9 cellular contexts compared by ENCODE assay signal in the genomic region with DNA sequence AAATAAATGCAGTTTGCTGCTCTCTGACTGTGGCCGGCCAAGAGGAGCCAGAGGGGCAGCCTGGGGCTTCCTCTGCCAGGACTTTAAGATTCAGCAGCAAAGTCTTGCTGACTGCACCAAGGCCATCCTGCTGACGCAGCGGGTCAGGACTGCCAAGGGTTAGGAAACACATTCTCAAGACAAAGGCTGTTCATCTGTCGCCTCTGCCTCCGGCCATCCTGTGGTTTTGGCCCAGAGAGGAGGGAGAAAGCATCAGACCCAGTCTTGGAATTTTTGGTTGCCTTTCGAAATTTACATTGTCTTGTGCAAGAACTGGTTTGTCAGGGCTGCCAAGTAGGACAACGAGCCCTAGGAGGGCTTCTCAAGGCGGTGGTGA. TPM values are rescaled to one million over a fixed set of nuclear protein-coding genes. Genes with fewer than 3 reads are reported as not detected.
DNase-seq lines count a peak whose midpoint lies in the region; ATAC-seq, FAIRE-seq and TF ChIP-seq lines count a peak whose summit lies in the region.
"Had no signal": no experiment of that assay in that cellular context is flagged by ENCODE, and none has a peak within 500 bp of the region (broad histone marks: within the 10 kb centered on the region; RNA-seq: fewer than 3 reads in every experiment).

No MANE protein-coding gene starts in this region.

- TF ChIP-seq CTCF in OCI-LY3 (IDR thresholded peaks at IDR 0.05; ENCODE audit: low read depth, low read length) (no peak), H1 (IDR thresholded peaks at IDR 0.05; ENCODE audit: control extremely low read depth in 1 of 3, insufficient read depth in 1 of 3, low read depth in 1 of 3, low read length in 3 of 3) (no peak), uterus (IDR thresholded peaks at IDR 0.05) (no peak)

- H3K4me3 ChIP-seq in OCI-LY3 (ENCODE audit: low read length) (no peak overlapping the region), H1 (ENCODE audit: extremely low read depth in 1 of 4, insufficient read depth in 2 of 4, low read depth in 3 of 4, low read length in 4 of 4) (no peak overlapping the region), mesendoderm (ENCODE audit: low read length) (no peak overlapping the region), uterus (no peak overlapping the region)

- no peak overlapping the region for H3K9ac ChIP-seq in OCI-LY3 (ENCODE audit: low read length)
- H3K9ac ChIP-seq in H1 (replicated peaks in 1 of 4; ENCODE audit: extremely low read depth in 1 of 4, low read depth in 3 of 4, low read length in 3 of 4), result no peak overlapping the region
- no peak overlapping the region for H3K9ac ChIP-seq in mesendoderm (ENCODE audit: low read length)

- DNase-seq in H1 (ENCODE audit: low read depth in 1 of 2, low spot score in 2 of 2) (no peak), mesendoderm (peak; percentile 56), uterus (peak; percentile 82 to 86), DMS53 treated with DMSO at 0.1 percent for 48 hours (lab: John Stamatoyannopoulos, UW; ENCODE audit: unreplicated experiment) (no peak), NCI-H1930 (lab: John Stamatoyannopoulos, UW) (no peak)
- DNase-seq: effector CD8-positive, alpha-beta T cell; NCI-H82 had no signal

- H4K20me1 ChIP-seq in OCI-LY3 (ENCODE audit: insufficient read depth, low read length) (no peaks in the 10 kb centered on the region), H1 (replicated peaks in 1 of 2; ENCODE audit: control insufficient read depth in 1 of 2, insufficient read depth in 2 of 2, low read length in 2 of 2) (no peaks in the 10 kb centered on the region)

- no peak for ATAC-seq in HG03159 (IDR thresholded peaks at IDR 0.05; ENCODE audit: unreplicated experiment)

- H2BK20ac ChIP-seq in H1 (ENCODE audit: low read length), result no peak overlapping the region

- no peaks in the 10 kb centered on the region for H3K79me1 ChIP-seq in H1 (ENCODE audit: low read depth, low read length)
- H3K79me1 ChIP-seq in mesendoderm (ENCODE audit: low read length), result no peaks in the 10 kb centered on the region

- H3K27me3 ChIP-seq in OCI-LY3 (ENCODE audit: low read depth, low read length) (no peaks in the 10 kb centered on the region), H1 (replicated peaks in 1 of 4; ENCODE audit: control insufficient read depth in 3 of 4, extremely low read depth in 1 of 4, insufficient read depth in 3 of 4, low read length in 3 of 4) (no peaks in the 10 kb centered on the region), mesendoderm (ENCODE audit: insufficient read depth, low read length, poor library complexity) (no peaks in the 10 kb centered on the region), uterus (no peaks in the 10 kb centered on the region)

- CTCF ChIA-PET in H1 (lab: Charles Lee; ENCODE audit: partially characterized antibody), result interaction anchor here (0.6 to 11.2 kb wide), 11 partner anchors 9 to 342 kb away, joined by 3 to 93 read pairs (median 4); a partner anchor contains a TSS

- H4K5ac ChIP-seq in H1 (ENCODE audit: insufficient read length, low read depth, low read length) (no peak overlapping the region), mesendoderm (ENCODE audit: low read length) (no peak overlapping the region)

- no peak overlapping the region for H3K18ac ChIP-seq in H1 (ENCODE audit: extremely low read depth, low read length)
- H3K18ac ChIP-seq in mesendoderm (ENCODE audit: low read length), result no peak overlapping the region

- H2BK120ac ChIP-seq in H1 (replicated peaks; ENCODE audit: low read depth, low read length) (peak overlapping the region; percentile 81), mesendoderm (ENCODE audit: low read depth, low read length) (no peak overlapping the region)

- no peak for TF ChIP-seq EP300 in H1 (IDR thresholded peaks at IDR 0.05; ENCODE audit: borderline replicate concordance in 1 of 2, low read depth in 2 of 2, low read length in 2 of 2)

- TF ChIP-seq POLR2A in H1 (IDR thresholded peaks at IDR 0.05; ENCODE audit: control extremely low read depth in 1 of 2, low read depth in 2 of 2, low read length in 2 of 2), result no peak
- no peak for TF ChIP-seq POLR2A in uterus (IDR thresholded peaks at IDR 0.05)

- no peak overlapping the region for H3K4ac ChIP-seq in H1 (replicated peaks; ENCODE audit: insufficient read length, low read depth, low read length)
- H3K4ac ChIP-seq in mesendoderm (ENCODE audit: low read depth, low read length), result no peak overlapping the region

- POLR2A ChIA-PET in H1 (lab: Charles Lee; ENCODE audit: partially characterized antibody), result interaction anchor here (1.0 to 1.2 kb wide), 3 partner anchors 36 to 114 kb away, joined by 3 read pairs; no protein-coding TSS in a partner anchor

- FAIRE-seq in H1 (lab: Jason Lieb, UNC), result no peak

- H2AK5ac ChIP-seq in H1 (ENCODE audit: low read depth, low read length) (no peak overlapping the region), mesendoderm (ENCODE audit: low read length) (no peak overlapping the region)

- peak overlapping the region; percentile 80 for H4K91ac ChIP-seq in H1 (replicated peaks; ENCODE audit: insufficient read length, low read length)

- intact Hi-C loops in uterus (cut with DNase I; ENCODE audit: low total_unique reads), result loop anchor here (10.0 kb wide), 1 partner anchor 339 kb away; no protein-coding TSS in a partner anchor

- no peak overlapping the region for H2BK12ac ChIP-seq in H1 (ENCODE audit: low read depth, low read length)

- H2BK5ac ChIP-seq in H1 (ENCODE audit: low read depth, low read length), result peak overlapping the region; percentile 66; the same call in 1 of the 2 replicates
- no peak overlapping the region for H2BK5ac ChIP-seq in mesendoderm (ENCODE audit: low read length)

- H3K4me1 ChIP-seq in OCI-LY3 (ENCODE audit: low read length) (peaks cover 12% of the 10 kb centered on the region), H1 (replicated peaks in 1 of 4; ENCODE audit: control insufficient read depth in 3 of 4, insufficient read depth in 4 of 4, low read length in 3 of 4) (peaks cover 5 to 16% (median 9%) of the 10 kb centered on the region in 4 experiments; a peak in 6 of 7 replicates), mesendoderm (ENCODE audit: control insufficient read depth, low read depth, low read length) (peaks cover 5% of the 10 kb centered on the region), uterus (no peaks in the 10 kb centered on the region)

- H3K23ac ChIP-seq in H1 (ENCODE audit: insufficient read length) (no peak overlapping the region), mesendoderm (ENCODE audit: low read length) (no peak overlapping the region)

- H4K8ac ChIP-seq in H1 (ENCODE audit: extremely low read depth, insufficient read depth, low read length) (no peak overlapping the region), mesendoderm (ENCODE audit: low read depth, low read length) (no peak overlapping the region)

- H2AFZ ChIP-seq in OCI-LY3 (ENCODE audit: low read depth, low read length) (no peak overlapping the region), H1 (ENCODE audit: low read length) (no peak overlapping the region)

- H3K23me2 ChIP-seq in H1 (ENCODE audit: low read depth, low read length), result no peaks in the 10 kb centered on the region; the same call in 1 of the 2 replicates

- H3K56ac ChIP-seq in H1 (replicated peaks; ENCODE audit: insufficient read length, low read depth, low read length) (no peak overlapping the region), mesendoderm (ENCODE audit: low read length) (no peak overlapping the region)

- H3K79me2 ChIP-seq in OCI-LY3 (ENCODE audit: low read length), result no peaks in the 10 kb centered on the region
- H3K79me2 ChIP-seq in H1 (ENCODE audit: control insufficient read depth in 1 of 2, insufficient read depth in 2 of 2, low read length in 2 of 2), result no peaks in the 10 kb centered on the region
- no peaks in the 10 kb centered on the region for H3K79me2 ChIP-seq in mesendoderm (ENCODE audit: control insufficient read depth, insufficient read depth, low read length)

- no peak overlapping the region for H3K27ac ChIP-seq in OCI-LY3 (ENCODE audit: low read length)
- no peak overlapping the region for H3K27ac ChIP-seq in H1 (ENCODE audit: low read depth, low read length)
- H3K27ac ChIP-seq in mesendoderm (ENCODE audit: low read depth, low read length), result no peak overlapping the region
- H3K27ac ChIP-seq in uterus, result peak overlapping the region; percentile 67 to 71

- H3K4me2 ChIP-seq in OCI-LY3 (ENCODE audit: low read length) (peak overlapping the region; percentile 34; the same call in 1 of the 2 replicates), H1 (ENCODE audit: insufficient read depth in 1 of 2, low read depth in 2 of 2, low read length in 2 of 2) (0 out of 4 replicates have a peak overlapping the region, but pooled peaks of 1 of the 2 experiments have one; percentile 10), mesendoderm (ENCODE audit: low read length) (no peak overlapping the region)

- 85% methylated on average over 8 of the region's 8 CpGs; no CpG with 5 or more reads in 1 of the 2 experiments for WGBS in H1 (ENCODE audit: extremely low coverage in 1 of 2, insufficient coverage in 1 of 2, insufficient read length in 1 of 2, insufficient replicate concordance in 2 of 2, low coverage in 1 of 2, low lambda C conversion rate in 2 of 2, missing lambda C conversion rate in 1 of 2), 2 experiments
- WGBS in mesendoderm (ENCODE audit: extremely low coverage, insufficient coverage, low lambda C conversion rate), result no CpG with 5 or more reads among the region's 8 CpGs

- H3K14ac ChIP-seq in H1 (ENCODE audit: insufficient read length), result no peak overlapping the region

- H3K9me3 ChIP-seq in OCI-LY3 (ENCODE audit: insufficient read depth, low read length) (no peaks in the 10 kb centered on the region), H1 (ENCODE audit: insufficient read depth in 2 of 2, low read depth in 1 of 2, low read length in 1 of 2) (no peaks in the 10 kb centered on the region), uterus (no peaks in the 10 kb centered on the region)

- H3K36me3 ChIP-seq in OCI-LY3 (replicated peaks; ENCODE audit: low read depth, low read length) (no peaks in the 10 kb centered on the region), H1 (ENCODE audit: control insufficient read depth in 2 of 4, insufficient read depth in 4 of 4, low read length in 3 of 4) (no peaks in the 10 kb centered on the region; a peak in 2 of 8 replicates), mesendoderm (ENCODE audit: control insufficient read depth, insufficient read depth, low read length) (peaks cover 1% of the 10 kb centered on the region), uterus (no peaks in the 10 kb centered on the region)

- peak overlapping the region; percentile 61; the same call in 1 of the 2 replicates for H2BK15ac ChIP-seq in H1 (ENCODE audit: low read length)
- no peak overlapping the region for H2BK15ac ChIP-seq in mesendoderm (replicated peaks; ENCODE audit: low read depth)

- no peak for TF ChIP-seq RAD21 in H1 (IDR thresholded peaks at IDR 0.05 in 1 of 2, conservative IDR thresholded peaks at IDR 0.05 in 1 of 2; ENCODE audit: low read depth in 2 of 2, low read length in 2 of 2)

RNA-seq across cellular contexts. Expression of a gene that starts 42.8 kb away (rescaled TPM):
- total RNA-seq in H1 (2021; fragmentation: NEBNext Ultra II Directional; extraction: Animal tissue kit (Norgen Biotek cat#: 25700)), result not detected in 2 replicates
- not detected in 2 replicates for polyA plus RNA-seq in H1 (2011; rRNA removed)
- polyA plus RNA-seq in H1 (2011; cell fraction: cytosol; rRNA removed), result not detected
- polyA plus RNA-seq in H1 (2011; cell fraction: nucleus; rRNA removed), result not detected
- not detected in 4 replicates for polyA plus RNA-seq in H1 (2012, experiment 1 of 2)
- polyA plus RNA-seq in H1 (2012, experiment 2 of 2), result not detected
- not detected for polyA plus RNA-seq in H1 (2013, experiment 1 of 2)
- not detected for polyA plus RNA-seq in H1 (2013, experiment 2 of 2)
- not detected in 2 replicates for polyA minus RNA-seq in H1 (2011; rRNA and poly(A)+ RNA removed)
- not detected for polyA minus RNA-seq in H1 (2011; cell fraction: cytosol; rRNA and poly(A)+ RNA removed)
- 0.20 TPM for polyA minus RNA-seq in H1 (2011; cell fraction: nucleus; rRNA and poly(A)+ RNA removed)
- polyA plus RNA-seq in mesendoderm (2013, experiment 1 of 2), result 0.04 TPM
- polyA plus RNA-seq in mesendoderm (2013, experiment 2 of 2), result 0.03 TPM
- total RNA-seq in uterus, result under 1 TPM in 1 of 4 donors, not detected in 3; 0.34 TPM

RNA-seq across cellular contexts. Expression of a gene that starts 45.6 kb away (rescaled TPM):
- total RNA-seq in H1 (2021; fragmentation: NEBNext Ultra II Directional; extraction: Animal tissue kit (Norgen Biotek cat#: 25700)), result 23.7 and 26.2 TPM in 2 replicates
- polyA plus RNA-seq in H1 (2011; rRNA removed), result 25.1 and 37.8 TPM in 2 replicates
- 25.4 TPM for polyA plus RNA-seq in H1 (2011; cell fraction: cytosol; rRNA removed)
- polyA plus RNA-seq in H1 (2011; cell fraction: nucleus; rRNA removed), result 83.2 TPM
- polyA plus RNA-seq in H1 (2012, experiment 1 of 2), result 24.7 to 27.3 TPM (median 26.7 TPM) in 4 replicates
- 11.7 TPM for polyA plus RNA-seq in H1 (2012, experiment 2 of 2)
- 10.8 TPM for polyA plus RNA-seq in H1 (2013, experiment 1 of 2)
- 10.7 TPM for polyA plus RNA-seq in H1 (2013, experiment 2 of 2)
- polyA minus RNA-seq in H1 (2011; rRNA and poly(A)+ RNA removed), result 51.7 and 59.2 TPM in 2 replicates
- 27.2 TPM for polyA minus RNA-seq in H1 (2011; cell fraction: cytosol; rRNA and poly(A)+ RNA removed)
- polyA minus RNA-seq in H1 (2011; cell fraction: nucleus; rRNA and poly(A)+ RNA removed), result 50.2 TPM
- polyA plus RNA-seq in mesendoderm (2013, experiment 1 of 2), result 14.8 TPM
- polyA plus RNA-seq in mesendoderm (2013, experiment 2 of 2), result 14.7 TPM
- 10 to 100 TPM in 3 of 4 donors, 1 to 10 TPM in 1; 4.1 to 70.2 (median 38.6) TPM for total RNA-seq in uterus

RNA-seq across cellular contexts. Expression of a gene that starts 45.9 kb away (rescaled TPM):
- total RNA-seq in H1 (2021; fragmentation: NEBNext Ultra II Directional; extraction: Animal tissue kit (Norgen Biotek cat#: 25700)), result 33.4 and 35.8 TPM in 2 replicates
- polyA plus RNA-seq in H1 (2011; rRNA removed), result 11.1 and 11.2 TPM in 2 replicates
- polyA plus RNA-seq in H1 (2011; cell fraction: cytosol; rRNA removed), result 21.5 TPM
- 17.8 TPM for polyA plus RNA-seq in H1 (2011; cell fraction: nucleus; rRNA removed)
- 20.2 to 32.6 TPM (median 22.2 TPM) in 4 replicates for polyA plus RNA-seq in H1 (2012, experiment 1 of 2)
- 2.5 TPM for polyA plus RNA-seq in H1 (2012, experiment 2 of 2)
- polyA plus RNA-seq in H1 (2013, experiment 1 of 2), result 38.1 TPM
- 37.6 TPM for polyA plus RNA-seq in H1 (2013, experiment 2 of 2)
- 19.3 and 20.7 TPM in 2 replicates for polyA minus RNA-seq in H1 (2011; rRNA and poly(A)+ RNA removed)
- 17.2 TPM for polyA minus RNA-seq in H1 (2011; cell fraction: cytosol; rRNA and poly(A)+ RNA removed)
- polyA minus RNA-seq in H1 (2011; cell fraction: nucleus; rRNA and poly(A)+ RNA removed), result 46.7 TPM
- polyA plus RNA-seq in mesendoderm (2013, experiment 1 of 2), result 44.4 TPM
- polyA plus RNA-seq in mesendoderm (2013, experiment 2 of 2), result 43.9 TPM
- total RNA-seq in uterus, result 10 to 100 TPM; 13.8 to 36.2 (median 20.4) TPM

RNA-seq across cellular contexts. Expression of a gene that starts 57.2 kb away (rescaled TPM):
- total RNA-seq in H1 (2021; fragmentation: NEBNext Ultra II Directional; extraction: Animal tissue kit (Norgen Biotek cat#: 25700)), result 0.75 and 0.99 TPM in 2 replicates
- 0.60 and 0.71 TPM in 2 replicates for polyA plus RNA-seq in H1 (2011; rRNA removed)
- 0.54 TPM for polyA plus RNA-seq in H1 (2011; cell fraction: cytosol; rRNA removed)
- polyA plus RNA-seq in H1 (2011; cell fraction: nucleus; rRNA removed), result 2.1 TPM
- polyA plus RNA-seq in H1 (2012, experiment 1 of 2), result 0.88 to 1.4 TPM (median 1.2 TPM) in 4 replicates
- polyA plus RNA-seq in H1 (2012, experiment 2 of 2), result 0.38 TPM
- polyA plus RNA-seq in H1 (2013, experiment 1 of 2), result 0.51 TPM
- polyA plus RNA-seq in H1 (2013, experiment 2 of 2), result 0.33 TPM
- polyA minus RNA-seq in H1 (2011; rRNA and poly(A)+ RNA removed), result 0.37 and 1.3 TPM in 2 replicates
- not detected for polyA minus RNA-seq in H1 (2011; cell fraction: cytosol; rRNA and poly(A)+ RNA removed)
- polyA minus RNA-seq in H1 (2011; cell fraction: nucleus; rRNA and poly(A)+ RNA removed), result 0.70 TPM
- 0.29 TPM for polyA plus RNA-seq in mesendoderm (2013, experiment 1 of 2)
- 0.35 TPM for polyA plus RNA-seq in mesendoderm (2013, experiment 2 of 2)
- under 1 TPM in 3 of 4 donors, not detected in 1; under 0.01 to 0.76 (median 0.41) TPM for total RNA-seq in uterus

RNA-seq across cellular contexts. Expression of a gene that starts 57.3 kb away (rescaled TPM):
- not detected in 2 replicates for total RNA-seq in H1 (2021; fragmentation: NEBNext Ultra II Directional; extraction: Animal tissue kit (Norgen Biotek cat#: 25700))
- not detected in 2 replicates for polyA plus RNA-seq in H1 (2011; rRNA removed)
- polyA plus RNA-seq in H1 (2011; cell fraction: cytosol; rRNA removed), result not detected
- not detected for polyA plus RNA-seq in H1 (2011; cell fraction: nucleus; rRNA removed)
- not detected in 4 replicates for polyA plus RNA-seq in H1 (2012, experiment 1 of 2)
- not detected for polyA plus RNA-seq in H1 (2012, experiment 2 of 2)
- not detected for polyA plus RNA-seq in H1 (2013, experiment 1 of 2)
- polyA plus RNA-seq in H1 (2013, experiment 2 of 2), result not detected
- polyA minus RNA-seq in H1 (2011; rRNA and poly(A)+ RNA removed), result not detected in 2 replicates
- polyA minus RNA-seq in H1 (2011; cell fraction: cytosol; rRNA and poly(A)+ RNA removed), result not detected
- polyA minus RNA-seq in H1 (2011; cell fraction: nucleus; rRNA and poly(A)+ RNA removed), result not detected
- polyA plus RNA-seq in mesendoderm (2013, experiment 1 of 2), result 0.06 TPM
- 0.15 TPM for polyA plus RNA-seq in mesendoderm (2013, experiment 2 of 2)
- not detected for total RNA-seq in uterus

Comparison
In these comparisons a context has a peak if more than half of its experiments do, and no peak if none do; other contexts are left out.
1. H3K27ac ChIP-seq: peak in uterus (2 of 2); none in OCI-LY3 (single experiment), H1 (single experiment) and mesendoderm (single experiment).
2. DNase-seq: peak in mesendoderm (single experiment) and uterus (2 of 2); none in H1 (0 of 2), DMS53 treated with DMSO at 0.1 percent for 48 hours (single experiment) and NCI-H1930 (0 of 2).